In genomic region chr2:95031076-95031725, GRCh38 we compare ENCODE assay signal across 1 cellular context.
TF ChIP-seq lines count a peak whose summit lies in the region.

No MANE protein-coding gene starts in this region.

TF ChIP-seq in K562, 482 proteins besides CTCF, POLR2A, EP300 and RAD21:
- TF ChIP-seq ZNF699 (CRISPR knock-in tag; IDR thresholded peaks at IDR 0.05; ENCODE audit: insufficient replicate concordance) (no peak), MITF (IDR thresholded peaks at IDR 0.05) (no peak), BRF2 (IDR thresholded peaks at IDR 0.05; ENCODE audit: borderline replicate concordance, insufficient read depth, insufficient read length) (no peak), CCNT2 (IDR thresholded peaks at IDR 0.05; ENCODE audit: borderline replicate concordance, extremely low read depth, insufficient read length, low read depth, low read length) (no peak), SNIP1 (IDR thresholded peaks at IDR 0.05; ENCODE audit: low read depth) (no peak), DEAF1 (CRISPR knock-in tag; IDR thresholded peaks at IDR 0.05) (no peak), GATAD2A (IDR thresholded peaks at IDR 0.05) (no peak), MNT (conservative IDR thresholded peaks at IDR 0.05) (no peak), ZNF592 (IDR thresholded peaks at IDR 0.05) (no peak), ZNF57 (CRISPR knock-in tag; IDR thresholded peaks at IDR 0.05) (no peak), THRB (CRISPR knock-in tag; conservative IDR thresholded peaks at IDR 0.05) (no peak)
